In genomic region chr16:4142268-4142667, GRCh38 we compare ENCODE assay signal across 1 cellular context.
TF ChIP-seq lines count a peak whose summit lies in the region.

No MANE protein-coding gene starts in this region.

TF ChIP-seq in H1, 55 proteins besides CTCF, POLR2A, EP300 and RAD21 (continued from another document):
- no peak for TF ChIP-seq TBP (IDR thresholded peaks at IDR 0.05; ENCODE audit: low read depth, low read length)
- no peak for TF ChIP-seq ASH2L (IDR thresholded peaks at IDR 0.05; ENCODE audit: low read length)
- TF ChIP-seq, protein P1, sequence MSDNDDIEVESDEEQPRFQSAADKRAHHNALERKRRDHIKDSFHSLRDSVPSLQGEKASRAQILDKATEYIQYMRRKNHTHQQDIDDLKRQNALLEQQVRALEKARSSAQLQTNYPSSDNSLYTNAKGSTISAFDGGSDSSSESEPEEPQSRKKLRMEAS (IDR thresholded peaks at IDR 0.05) = no peak
